ENCODE assay signal across 8 cellular contexts in genomic region chr20:49610701-49611538, GRCh38. TPM values are rescaled to one million over a fixed set of nuclear protein-coding genes. Genes with fewer than 3 reads are reported as not detected.
DNase-seq lines count a peak whose midpoint lies in the region; ATAC-seq and TF ChIP-seq lines count a peak whose summit lies in the region.

No MANE protein-coding gene starts in this region.

- ATAC-seq in HG03060 (IDR thresholded peaks at IDR 0.05; ENCODE audit: low read depth, unreplicated experiment) (peak; percentile 43), GM19455 (IDR thresholded peaks at IDR 0.05; ENCODE audit: unreplicated experiment) (no peak)

- no peaks in the 10 kb centered on the region for H3K36me3 ChIP-seq in duodenal mucosa (ENCODE audit: control insufficient read depth in 1 of 2, insufficient read depth in 2 of 2, low read length in 2 of 2)
- H3K36me3 ChIP-seq in mesenchymal stem cell (ENCODE audit: control insufficient read depth in 1 of 2, insufficient read depth in 2 of 2, low read depth in 1 of 2, low read length in 2 of 2): no peaks in the 10 kb centered on the region

- H3K4ac ChIP-seq in mesenchymal stem cell (ENCODE audit: low read depth in 1 of 2, low read length in 2 of 2): no peak overlapping the region

- no peak overlapping the region for H2BK120ac ChIP-seq in mesenchymal stem cell (ENCODE audit: low read depth, low read length)

- H3K79me1 ChIP-seq in mesenchymal stem cell (replicated peaks; ENCODE audit: low read length, poor library complexity, severe bottlenecking): no peaks in the 10 kb centered on the region

- H3K23ac ChIP-seq in mesenchymal stem cell (ENCODE audit: low read length in 2 of 2): peak overlapping the region in 1 of 2 experiments; percentile 43

- no peak overlapping the region for H3K14ac ChIP-seq in mesenchymal stem cell (ENCODE audit: low read length in 2 of 2)

- H4K91ac ChIP-seq in mesenchymal stem cell (ENCODE audit: low read length): no peak overlapping the region

- H3K9ac ChIP-seq in duodenal mucosa (ENCODE audit: low read depth in 1 of 2, low read length in 2 of 2): peak overlapping the region in 1 of 2 donors; percentile 12
- H3K9ac ChIP-seq in mesenchymal stem cell (ENCODE audit: low read length): peak overlapping the region; percentile 54

- peak; percentile 91 for DNase-seq in GM12865 (ENCODE audit: low read depth)
- peak; percentile 60 for DNase-seq in NCI-H526 treated with DMSO at 0.1 percent for 48 hours (lab: John Stamatoyannopoulos, UW)
- DNase-seq in activated CD4-positive, alpha-beta T cell treated with anti-CD3 and anti-CD28 coated beads, Interleukin-2, amount 50 U/mL, for 1 hour: peak; percentile 68
- peak; percentile 60 for DNase-seq in mesenchymal stem cell
- DNase-seq in stimulated activated CD8-positive, alpha-beta memory T cell treated with anti-CD3 and anti-CD28 coated beads, Interleukin-15, amount 100 ng/mL, for 4 hours (ENCODE audit: low read depth in 2 of 2): peak; percentile 35 to 46

- H3K9me3 ChIP-seq in duodenal mucosa (ENCODE audit: control insufficient read depth in 1 of 2, low read length in 2 of 2) (no peaks in the 10 kb centered on the region), mesenchymal stem cell (ENCODE audit: control insufficient read depth, low read length) (no peaks in the 10 kb centered on the region)

- peaks cover 18 to 24% of the 10 kb centered on the region in 2 donors for H3K4me1 ChIP-seq in duodenal mucosa (ENCODE audit: control insufficient read depth in 1 of 2, insufficient read depth in 2 of 2, low read length in 2 of 2)
- peaks cover 11% of the 10 kb centered on the region for H3K4me1 ChIP-seq in mesenchymal stem cell (ENCODE audit: control insufficient read depth, insufficient read depth, low read depth, low read length)

- H2BK15ac ChIP-seq in mesenchymal stem cell (ENCODE audit: low read depth, poor library complexity, severe bottlenecking): no peak overlapping the region

- H3K4me3 ChIP-seq in GM12865 (ENCODE audit: low read depth, low read length): peak overlapping the region; percentile 43
- peak overlapping the region; percentile 48 to 58 for H3K4me3 ChIP-seq in duodenal mucosa (ENCODE audit: low read depth in 1 of 2, low read length in 2 of 2)
- peak overlapping the region; percentile 35 to 67 for H3K4me3 ChIP-seq in mesenchymal stem cell (ENCODE audit: insufficient read depth in 1 of 2, low read depth in 1 of 2, low read length in 2 of 2)

- H3K18ac ChIP-seq in mesenchymal stem cell (ENCODE audit: low read depth in 1 of 2, low read length in 2 of 2): peak overlapping the region in 1 of 2 experiments; percentile 35

- no peak overlapping the region for H2BK5ac ChIP-seq in mesenchymal stem cell (ENCODE audit: low read depth, low read length, poor library complexity, severe bottlenecking)

- H2AFZ ChIP-seq in mesenchymal stem cell (ENCODE audit: low read depth, low read length): peak overlapping the region; percentile 84

- H3K27ac ChIP-seq in duodenal mucosa (ENCODE audit: low read depth, low read length): no peak overlapping the region
- no peak overlapping the region for H3K27ac ChIP-seq in mesenchymal stem cell (ENCODE audit: low read length, poor library complexity, severe bottlenecking)

- 15% methylated on average over 48 of the region's 48 CpGs for WGBS in mesenchymal stem cell

- TF ChIP-seq CTCF in GM12865 (IDR thresholded peaks at IDR 0.05; ENCODE audit: insufficient read depth, low read depth, low read length, missing control alignments): peak; percentile 99

- no peak overlapping the region for H2AK5ac ChIP-seq in mesenchymal stem cell (ENCODE audit: low read length, severe bottlenecking)

- H3K27me3 ChIP-seq in duodenal mucosa (ENCODE audit: control insufficient read depth in 1 of 2, insufficient read depth in 2 of 2, low read length in 2 of 2) (no peaks in the 10 kb centered on the region), mesenchymal stem cell (ENCODE audit: control insufficient read depth in 1 of 2, insufficient read depth in 1 of 2, low read length in 2 of 2) (peaks cover 0 to 7% of the 10 kb centered on the region in 2 experiments)

- peak overlapping the region; percentile 76 for H3K4me2 ChIP-seq in mesenchymal stem cell (ENCODE audit: low read length, poor library complexity, severe bottlenecking)

- H2BK12ac ChIP-seq in mesenchymal stem cell (ENCODE audit: low read length in 2 of 2): peak overlapping the region in 1 of 2 experiments; percentile 10

- H4K8ac ChIP-seq in mesenchymal stem cell (ENCODE audit: low read length): peak overlapping the region; percentile 68

RNA-seq across cellular contexts. Expression of gene PTGIS, which starts 43.0 kb away (rescaled TPM):
- polyA plus RNA-seq in mesenchymal stem cell (2013, experiment 1 of 2): 0.01 TPM
- 0.01 TPM for polyA plus RNA-seq in mesenchymal stem cell (2013, experiment 2 of 2)

Comparison
In these comparisons a context has a peak if more than half of its experiments do, and no peak if none do; other contexts are left out.
1. DNase-seq: peak in every context shown above with its lines; median percentile 91 in GM12865; 68 in activated CD4-positive, alpha-beta T cell treated with anti-CD3 and anti-CD28 coated beads, Interleukin-2, amount 50 U/mL, for 1 hour; 60 in NCI-H526 treated with DMSO at 0.1 percent for 48 hours; 60 in mesenchymal stem cell; 40 in stimulated activated CD8-positive, alpha-beta memory T cell treated with anti-CD3 and anti-CD28 coated beads, Interleukin-15, amount 100 ng/mL, for 4 hours.